ENCODE assay signal across 31 cellular contexts in genomic region chr6:134186355-134186754, GRCh38.
"Had no signal": no experiment of that assay in that cellular context is flagged by ENCODE, and none has a peak within 500 bp of the region (broad histone marks: within the 10 kb centered on the region; RNA-seq: fewer than 3 reads in every experiment).

No MANE protein-coding gene starts in this region.

- H3K27ac ChIP-seq: left lung, lower lobe of right lung, neural progenitor cell, neutrophil, prostate gland, sigmoid colon, spleen, testis, thyroid gland, transverse colon, upper lobe of left lung, vagina had no signal

- H3K27me3 ChIP-seq: left lung, neural progenitor cell, neutrophil, sigmoid colon, spleen, stomach, testis, thyroid gland, transverse colon, upper lobe of left lung, vagina had no signal

- DNase-seq: hypothalamus; immature natural killer cell; kidney; left colon; left lung; lower lobe of right lung; mammary epithelial cell; mesenchymal stem cell; naive B cell; natural killer cell; nephron progenitor cell; occipital lobe; posterior cingulate gyrus; retina; right cardiac atrium; sigmoid colon; small intestine; spleen; stimulated activated CD4-positive, alpha-beta T cell treated with anti-CD3 and anti-CD28 coated beads, Interleukin-4, amount 100 ng/mL, for 1 hour; stimulated activated naive B cell treated with anti-CD40 and anti-IgM and Interleukin-4, amounts not matched to agents 10 μg/mL and 1 μg/mL and 100 μg/mL, for 72 hours; stimulated activated naive CD8-positive, alpha-beta T cell treated with anti-CD3 and anti-CD28 coated beads, Interleukin-15, Interleukin-2, amounts not matched to agents 100 U/mL and 50 U/mL, for 24 hours; stomach; testis; thyroid gland; transverse colon; upper lobe of left lung had no signal

- H3K4me2 ChIP-seq: neural progenitor cell had no signal

- H3K4me3 ChIP-seq: left lung, lower lobe of right lung, neural progenitor cell, prostate gland, sigmoid colon, spleen, stomach, testis, thyroid gland, transverse colon, upper lobe of left lung, vagina had no signal

- H3K9me3 ChIP-seq: left lung, lower lobe of right lung, neutrophil, prostate gland, sigmoid colon, spleen, stomach, testis, thyroid gland, transverse colon, upper lobe of left lung, vagina had no signal

- H2AFZ ChIP-seq: neural progenitor cell had no signal

- H3K4me1 ChIP-seq: left lung, lower lobe of right lung, prostate gland, sigmoid colon, transverse colon, vagina had no signal

- H3K9ac ChIP-seq: neural progenitor cell had no signal

- FAIRE-seq: islet of Langerhans, kidney, small intestine had no signal

- H3K36me3 ChIP-seq: left lung, lower lobe of right lung, neural progenitor cell, prostate gland, sigmoid colon, spleen, stomach, thyroid gland, transverse colon, upper lobe of left lung, vagina had no signal

- ATAC-seq: left colon; left lung; lower lobe of right lung; natural killer cell; stimulated activated naive B cell treated with anti-CD40 and anti-IgM and Interleukin-4, amounts not matched to agents 10 μg/mL and 1 μg/mL and 100 μg/mL, for 72 hours; stimulated activated naive CD8-positive, alpha-beta T cell treated with anti-CD3 and anti-CD28 coated beads, Interleukin-15, Interleukin-2, amounts not matched to agents 100 U/mL and 50 U/mL, for 24 hours had no signal
